2 cellular contexts compared by ENCODE assay signal in genomic region chr1:110460253-110461220, GRCh38.
TF ChIP-seq lines count a peak whose summit lies in the region.

No MANE protein-coding gene starts in this region.

TF ChIP-seq in IMR-90, 13 proteins besides CTCF, POLR2A, EP300 and RAD21:
- peak; percentile 95 for TF ChIP-seq SMC3 (IDR thresholded peaks at IDR 0.05; ENCODE audit: low read depth, low read length)
- no peak for TF ChIP-seq CHD1 (IDR thresholded peaks at IDR 0.05; ENCODE audit: low read depth, low read length)
- TF ChIP-seq MXI1 (IDR thresholded peaks at IDR 0.05; ENCODE audit: borderline replicate concordance, low read depth, low read length), result no peak
- TF ChIP-seq ELK1 (IDR thresholded peaks at IDR 0.05; ENCODE audit: borderline replicate concordance, low read depth, low read length), result no peak

TF ChIP-seq in endothelial cell of umbilical vein, 7 proteins besides CTCF, POLR2A, EP300 and RAD21:
- TF ChIP-seq POLR2AphosphoS5 (IDR thresholded peaks at IDR 0.05; ENCODE audit: insufficient read depth, low read depth, low read length), result no peak
- no peak for TF ChIP-seq FOS (IDR thresholded peaks at IDR 0.05; ENCODE audit: borderline replicate concordance, insufficient read depth, low read length)
- TF ChIP-seq MAX (IDR thresholded peaks at IDR 0.05; ENCODE audit: insufficient read depth, insufficient read length), result no peak
- no peak for TF ChIP-seq EZH2 (IDR thresholded peaks at IDR 0.05; ENCODE audit: borderline replicate concordance, low read depth, low read length, severe bottlenecking)
- TF ChIP-seq MYC (IDR thresholded peaks at IDR 0.05; ENCODE audit: low read depth, low read length), result no peak
- TF ChIP-seq JUN (IDR thresholded peaks at IDR 0.05; ENCODE audit: borderline replicate concordance, insufficient read depth, insufficient read length, low read depth), result no peak
- no peak for TF ChIP-seq GATA2 (IDR thresholded peaks at IDR 0.05; ENCODE audit: insufficient read depth, insufficient read length, low read depth, low read length)
